ENCODE assay signal across 8 cellular contexts in genomic region chr14:104130974-104131651, GRCh38. TPM values are rescaled to one million over a fixed set of nuclear protein-coding genes. Genes with fewer than 3 reads are reported as not detected.
A peak's percentile ranks its signal among the peaks of the same experiment; 100 is the strongest.
DNase-seq lines count a peak whose midpoint lies in the region; ATAC-seq and TF ChIP-seq lines count a peak whose summit lies in the region.

No MANE protein-coding gene starts in this region.

- H3K4me3 ChIP-seq in astrocyte of the spinal cord (ENCODE audit: low read depth, low read length) (no peak overlapping the region), upper lobe of right lung (no peak overlapping the region)

- peak; percentile 94 for ATAC-seq in left lobe of liver
- ATAC-seq in upper lobe of right lung, result peak; percentile 86
- no peak for ATAC-seq in GM21447 (IDR thresholded peaks at IDR 0.05; ENCODE audit: unreplicated experiment)
- no peak for ATAC-seq in GM19328 (IDR thresholded peaks at IDR 0.05; ENCODE audit: unreplicated experiment)

- no peaks in the 10 kb centered on the region for H3K36me3 ChIP-seq in upper lobe of right lung

- TF ChIP-seq CTCF in GM12874 (IDR thresholded peaks at IDR 0.05; ENCODE audit: insufficient read depth, low read depth, low read length) (peak; percentile 60), astrocyte of the spinal cord (IDR thresholded peaks at IDR 0.05; ENCODE audit: low read depth, low read length) (peak; percentile 38), upper lobe of right lung (IDR thresholded peaks at IDR 0.05) (peak; percentile 66)

- H3K9me3 ChIP-seq in upper lobe of right lung, result peaks cover 5% of the 10 kb centered on the region

- intact Hi-C loops in upper lobe of right lung (cut with DNase I), result loop anchor here (10.0 kb wide), 1 partner anchor 434 kb away; no protein-coding TSS in a partner anchor

- DNase-seq in ACHN, result peak; percentile 46
- DNase-seq in NCI-H446 (lab: John Stamatoyannopoulos, UW), result peak; percentile 95 to 99
- DNase-seq in astrocyte of the spinal cord (ENCODE audit: low read depth, low spot score), result no peak
- DNase-seq in left lobe of liver (ENCODE audit: low spot score), result peak; percentile 72
- DNase-seq in upper lobe of right lung, result peak; percentile 75

- peaks cover 36% of the 10 kb centered on the region for H3K27me3 ChIP-seq in upper lobe of right lung

- peaks cover 6% of the 10 kb centered on the region for H3K4me1 ChIP-seq in upper lobe of right lung

- no peak overlapping the region for H3K27ac ChIP-seq in upper lobe of right lung

- in situ Hi-C loops in ACHN (cut with HindIII; ENCODE audit: low pct_ligation_motif_present, low pct_unique_long_range_greater_than_20kb, low sequenced_read_pairs), result no loop called here
- in situ Hi-C loops in astrocyte of the spinal cord (cut with HindIII; ENCODE audit: low sequenced_read_pairs), result no loop called here

RNA-seq across cellular contexts. Expression of gene KIF26A, which starts 7.3 kb away (rescaled TPM):
- 1.3 TPM for total RNA-seq in left lobe of liver
- total RNA-seq in upper lobe of right lung, result 5.9 TPM

RNA-seq across cellular contexts. Expression of gene ASPG, which starts 45.6 kb away (rescaled TPM):
- 282 TPM for total RNA-seq in left lobe of liver
- total RNA-seq in upper lobe of right lung, result 5.3 TPM

Comparison
In these comparisons a context has a peak if more than half of its experiments do, and no peak if none do; other contexts are left out.
1. ATAC-seq: peak in left lobe of liver (single experiment) and upper lobe of right lung (single experiment); none in GM21447 (single experiment) and GM19328 (single experiment).
2. RNA of gene ASPG, which starts 45.6 kb away (total RNA-seq): 282 TPM in left lobe of liver (single experiment); 5.3 TPM in upper lobe of right lung (single experiment); every median in the first group is over 10 times any median in the second.
3. Peak in every context shown above with its lines, with median percentiles within 50 percentile points of each other: CTCF ChIP-seq.